Comparison of ENCODE assay signal across 9 cellular contexts in genomic region chr17:60506312-60506711, GRCh38. TPM values are rescaled to one million over a fixed set of nuclear protein-coding genes. Genes with fewer than 3 reads are reported as not detected.
DNase-seq lines count a peak whose midpoint lies in the region; ATAC-seq and TF ChIP-seq lines count a peak whose summit lies in the region.
"Had no signal": no experiment of that assay in that cellular context is flagged by ENCODE, and none has a peak within 500 bp of the region (broad histone marks: within the 10 kb centered on the region; RNA-seq: fewer than 3 reads in every experiment).

No MANE protein-coding gene starts in this region.

- no peaks in the 10 kb centered on the region for H3K27me3 Mint-ChIP-seq in chondrocyte (ENCODE audit: low read depth)

- H3K4me1 Mint-ChIP-seq in chondrocyte (ENCODE audit: low read depth) = peaks cover 59% of the 10 kb centered on the region

- ATAC-seq in HG03520 (IDR thresholded peaks at IDR 0.05; ENCODE audit: unreplicated experiment) = no peak
- no peak for ATAC-seq in GM18858 (IDR thresholded peaks at IDR 0.05; ENCODE audit: unreplicated experiment)

- peak overlapping the region; percentile 92 for H3K27ac Mint-ChIP-seq in chondrocyte (ENCODE audit: unreplicated experiment)

- peak; percentile 14 for DNase-seq in GM04503 (ENCODE audit: low read depth)
- DNase-seq in NCI-H226 = peak; percentile 72
- no peak for DNase-seq in chondrocyte (ENCODE audit: low spot score)
- DNase-seq in non-pigmented ciliary epithelial cell (ENCODE audit: low read depth) = peak; percentile 85
- no peak for DNase-seq in HT-29 (ENCODE audit: low spot score)
- no peak for DNase-seq in activated T-cell treated with anti-CD3 and anti-CD28 coated beads for 4 hours
- DNase-seq: activated effector memory CD4-positive, alpha-beta T cell treated with Interleukin-2 at 50 U/mL for 16 hours had no signal

- H3K4me3 Mint-ChIP-seq in chondrocyte (ENCODE audit: unreplicated experiment) = no peak overlapping the region

- peaks cover 1% of the 10 kb centered on the region for H3K36me3 Mint-ChIP-seq in chondrocyte (ENCODE audit: low read depth)

- H3K9me3 Mint-ChIP-seq in chondrocyte (ENCODE audit: low read depth) = peaks cover 2% of the 10 kb centered on the region

- no peak for TF ChIP-seq CTCF in chondrocyte (IDR thresholded peaks at IDR 0.05)

RNA-seq across cellular contexts. Expression of gene APPBP2, which starts 19.7 kb away (rescaled TPM):
- 45.5 to 51.1 TPM (median 48.3 TPM) in 3 replicates for total RNA-seq in chondrocyte
- total RNA-seq in HT-29 (2014; rRNA removed; shearing (Covaris generic)) = 8.0 and 8.3 TPM in 2 replicates

Comparison
In these comparisons a context has a peak if more than half of its experiments do, and no peak if none do; other contexts are left out.
1. DNase-seq: peak in GM04503 (single experiment), NCI-H226 (single experiment) and non-pigmented ciliary epithelial cell (single experiment); none in chondrocyte (single experiment), HT-29 (single experiment) and activated T-cell treated with anti-CD3 and anti-CD28 coated beads for 4 hours (single experiment).